ENCODE assay signal across 19 cellular contexts in the genomic region with DNA sequence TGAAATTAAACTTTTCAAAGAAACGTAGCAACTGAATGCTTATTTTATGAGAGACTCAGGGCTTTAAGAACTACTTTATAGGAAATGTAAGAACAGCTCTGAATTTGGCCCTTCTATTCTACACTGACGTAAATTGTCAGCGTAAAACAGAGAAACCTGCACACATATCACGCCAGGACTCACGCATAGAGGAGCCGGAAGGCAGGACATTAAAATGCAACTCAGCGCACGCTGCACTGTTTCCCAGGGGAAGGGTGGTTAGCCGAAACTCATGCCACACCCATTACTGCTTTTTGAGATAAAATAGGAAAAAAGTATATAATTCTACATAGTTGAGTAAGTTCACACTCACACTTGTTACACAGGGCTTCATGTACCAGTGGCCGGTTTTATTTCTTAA. TPM values are rescaled to one million over a fixed set of nuclear protein-coding genes. Genes with fewer than 3 reads are reported as not detected.
A peak's percentile ranks its signal among the peaks of the same experiment; 100 is the strongest.
DNase-seq lines count a peak whose midpoint lies in the region; ATAC-seq and TF ChIP-seq lines count a peak whose summit lies in the region.
"Had no signal": no experiment of that assay in that cellular context is flagged by ENCODE, and none has a peak within 500 bp of the region (broad histone marks: within the 10 kb centered on the region; RNA-seq: fewer than 3 reads in every experiment).

No MANE protein-coding gene starts in this region.

- peak overlapping the region; percentile 65 for H3K4me3 Mint-ChIP-seq in HFFc6
- H3K4me3 Mint-ChIP-seq: activated CD4-positive, alpha-beta T cell treated with anti-CD3 and anti-CD28 coated beads, Interleukin-2, amount 10 ng/mL, durations not matched to agents 24 days and 14 days; activated T-cell treated with anti-CD3 and anti-CD28 coated beads, Interleukin-2, amount 50 U/mL, for 24 hours had no signal

- H3K9ac ChIP-seq in stomach smooth muscle (ENCODE audit: low read length in 2 of 2), result peak overlapping the region in 1 of 2 donors; percentile 30

- DNase-seq in HFFc6 (no peak), coronary artery (ENCODE audit: low spot score) (no peak), right cardiac atrium (peak in 2 of 3 donors; percentile 68 to 75), cerebellar nuclear complex (lab: John Stamatoyannopoulos, UW) (no peak), dermis blood vessel endothelial cell (no peak), DMS153 (lab: John Stamatoyannopoulos, UW) (no peak)
- DNase-seq: activated CD4-positive, alpha-beta T cell treated with anti-CD3 and anti-CD28 coated beads, Interleukin-2, amount 10 ng/mL, durations not matched to agents 24 days and 14 days; activated T-cell treated with anti-CD3 and anti-CD28 coated beads, Interleukin-2, amount 50 U/mL, for 24 hours; BE2C; colonic mucosa; DMS 273 treated with DMSO at 0.1 percent for 48 hours; HCEC 1CT; NCI-H187 treated with DMSO at 0.1 percent for 48 hours; NCI-H69; nucleus accumbens; T-helper 2 cell had no signal

- H3K9me3 Mint-ChIP-seq in HFFc6, result peaks cover 15% of the 10 kb centered on the region

- intact Hi-C loops in right cardiac atrium (cut with DNase I), result loop anchor here in 1 of 4 donors (10.0 kb wide), 1 partner anchor 59 kb away; a partner anchor contains a TSS

- 49% methylated on average over 10 of the region's 10 CpGs for WGBS in right cardiac atrium

- H3K9me3 ChIP-seq in right cardiac atrium (ENCODE audit: control insufficient read depth, low read length) (no peaks in the 10 kb centered on the region), stomach smooth muscle (ENCODE audit: control insufficient read depth in 2 of 2, low read length in 2 of 2) (peaks cover 0 to 6% of the 10 kb centered on the region in 2 donors)
- H3K9me3 ChIP-seq: BE2C, colonic mucosa had no signal

- H3K27me3 ChIP-seq in right cardiac atrium (ENCODE audit: control insufficient read depth, insufficient read depth), result no peaks in the 10 kb centered on the region
- no peaks in the 10 kb centered on the region for H3K27me3 ChIP-seq in stomach smooth muscle (ENCODE audit: control insufficient read depth in 1 of 2, insufficient read depth in 2 of 2, low read length in 2 of 2)
- H3K27me3 ChIP-seq: BE2C, colonic mucosa had no signal

- ATAC-seq in right cardiac atrium (peak; percentile 25 to 63), HG03442 (IDR thresholded peaks at IDR 0.05; ENCODE audit: unreplicated experiment) (no peak)

- H3K27me3 Mint-ChIP-seq in HFFc6 (ENCODE audit: insufficient read depth), result no peaks in the 10 kb centered on the region; the same call in 1 of the 2 replicates
- H3K27me3 Mint-ChIP-seq: activated CD4-positive, alpha-beta T cell treated with anti-CD3 and anti-CD28 coated beads, Interleukin-2, amount 10 ng/mL, durations not matched to agents 24 days and 14 days had no signal

- TF ChIP-seq CTCF in HFFc6 (IDR thresholded peaks at IDR 0.05) (no peak), coronary artery (IDR thresholded peaks at IDR 0.05) (no peak)

- peaks cover 78% of the 10 kb centered on the region for H3K4me1 Mint-ChIP-seq in HFFc6 (ENCODE audit: low read depth)
- H3K4me1 Mint-ChIP-seq: activated CD4-positive, alpha-beta T cell treated with anti-CD3 and anti-CD28 coated beads, Interleukin-2, amount 10 ng/mL, durations not matched to agents 24 days and 14 days had no signal

- H3K27ac Mint-ChIP-seq in HFFc6, result peak overlapping the region; percentile 85
- H3K27ac Mint-ChIP-seq: activated CD4-positive, alpha-beta T cell treated with anti-CD3 and anti-CD28 coated beads, Interleukin-2, amount 10 ng/mL, durations not matched to agents 24 days and 14 days; activated T-cell treated with anti-CD3 and anti-CD28 coated beads, Interleukin-2, amount 50 U/mL, for 24 hours had no signal

- H3K36me3 ChIP-seq in stomach smooth muscle (ENCODE audit: control insufficient read depth in 2 of 2, insufficient read depth in 2 of 2, low read length in 2 of 2), result peaks cover 24 to 26% of the 10 kb centered on the region in 2 donors
- H3K36me3 ChIP-seq: colonic mucosa had no signal

- peaks cover 62% of the 10 kb centered on the region for H3K36me3 Mint-ChIP-seq in HFFc6 (ENCODE audit: low read depth)

- H3K4me3 ChIP-seq in coronary artery (peak overlapping the region; percentile 43), right cardiac atrium (ENCODE audit: low read length) (no peak overlapping the region), stomach smooth muscle (ENCODE audit: low read length in 2 of 2) (peak overlapping the region; percentile 18 to 36)
- H3K4me3 ChIP-seq: colonic mucosa, lung had no signal

- H3K4me1 ChIP-seq in right cardiac atrium (ENCODE audit: control insufficient read depth, insufficient read depth, low read length) (peaks cover 10% of the 10 kb centered on the region), stomach smooth muscle (ENCODE audit: control insufficient read depth, insufficient read depth, low read length) (peaks cover 46% of the 10 kb centered on the region)
- H3K4me1 ChIP-seq: BE2C, colonic mucosa had no signal

- H3K27ac ChIP-seq in coronary artery (peak overlapping the region; percentile 43 to 81), right cardiac atrium (ENCODE audit: low read length) (peak overlapping the region; percentile 19), stomach smooth muscle (ENCODE audit: low read length) (peak overlapping the region; percentile 93)
- H3K27ac ChIP-seq: colonic mucosa had no signal

RNA-seq across cellular contexts. Expression of a gene that starts 7.4 kb away (rescaled TPM):
- total RNA-seq in HFFc6 (2021; fragmentation: NEBNext Ultra II Directional; extraction: Animal tissue kit (Norgen Biotek cat#: 25700)), result 100 to 1,000 TPM; 434 to 602 (median 568) TPM
- total RNA-seq in right cardiac atrium (100 to 1,000 TPM in 2 of 4 donors, 10 to 100 TPM in 2; 69.0 to 189 (median 117) TPM), dermis blood vessel endothelial cell (877 and 1,390 TPM in 2 replicates)
- 143 TPM for polyA plus RNA-seq in right cardiac atrium

Comparison
In these comparisons a context has a peak if more than half of its experiments do, and no peak if none do; other contexts are left out.
1. DNase-seq: peak in right cardiac atrium (2 of 3); none in HFFc6 (single experiment), coronary artery (single experiment), cerebellar nuclear complex (0 of 2), dermis blood vessel endothelial cell (single experiment) and DMS153 (single experiment).
2. H3K27ac ChIP-seq: peak in every context shown above with its lines; median percentile 93 in stomach smooth muscle; 62 in coronary artery; 19 in right cardiac atrium.